1 cellular context compared by ENCODE assay signal in the genomic region with DNA sequence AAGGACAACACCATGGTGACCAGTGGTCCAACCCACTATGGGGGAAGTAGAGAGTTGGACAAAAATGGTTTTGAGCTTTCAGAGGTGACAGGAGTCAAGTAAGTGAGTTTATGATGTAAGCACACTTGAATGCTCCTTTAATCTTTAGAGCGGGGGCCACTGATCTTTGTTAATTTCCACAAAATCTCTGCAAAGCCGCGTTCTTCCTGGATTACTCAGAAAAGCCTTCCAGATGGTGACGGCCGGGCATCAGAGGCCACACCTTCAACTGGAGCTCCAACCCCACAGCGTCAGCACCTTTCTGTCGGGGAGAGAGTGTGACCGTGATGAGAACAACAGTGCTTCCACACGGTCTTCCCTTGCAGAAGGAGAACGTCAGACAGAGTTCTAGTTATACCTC.
TF ChIP-seq lines count a peak whose summit lies in the region.

No MANE protein-coding gene starts in this region.

TF ChIP-seq in H1, 55 proteins besides CTCF, POLR2A, EP300 and RAD21:
- TF ChIP-seq, protein P1, sequence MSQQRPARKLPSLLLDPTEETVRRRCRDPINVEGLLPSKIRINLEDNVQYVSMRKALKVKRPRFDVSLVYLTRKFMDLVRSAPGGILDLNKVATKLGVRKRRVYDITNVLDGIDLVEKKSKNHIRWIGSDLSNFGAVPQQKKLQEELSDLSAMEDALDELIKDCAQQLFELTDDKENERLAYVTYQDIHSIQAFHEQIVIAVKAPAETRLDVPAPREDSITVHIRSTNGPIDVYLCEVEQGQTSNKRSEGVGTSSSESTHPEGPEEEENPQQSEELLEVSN (IDR thresholded peaks at IDR 0.05): no peak
- TF ChIP-seq USF2 (IDR thresholded peaks at IDR 0.05; ENCODE audit: low read length): no peak
- no peak for TF ChIP-seq ATF3 (IDR thresholded peaks at IDR 0.05; ENCODE audit: insufficient read depth, low read depth, low read length)
- TF ChIP-seq BACH1 (IDR thresholded peaks at IDR 0.05; ENCODE audit: low read length): no peak
- TF ChIP-seq CHD2 (IDR thresholded peaks at IDR 0.05; ENCODE audit: low read length): no peak
TF ChIP-seq in H1: peak in this region for 0.
